1 cellular context compared by ENCODE assay signal in the genomic region with DNA sequence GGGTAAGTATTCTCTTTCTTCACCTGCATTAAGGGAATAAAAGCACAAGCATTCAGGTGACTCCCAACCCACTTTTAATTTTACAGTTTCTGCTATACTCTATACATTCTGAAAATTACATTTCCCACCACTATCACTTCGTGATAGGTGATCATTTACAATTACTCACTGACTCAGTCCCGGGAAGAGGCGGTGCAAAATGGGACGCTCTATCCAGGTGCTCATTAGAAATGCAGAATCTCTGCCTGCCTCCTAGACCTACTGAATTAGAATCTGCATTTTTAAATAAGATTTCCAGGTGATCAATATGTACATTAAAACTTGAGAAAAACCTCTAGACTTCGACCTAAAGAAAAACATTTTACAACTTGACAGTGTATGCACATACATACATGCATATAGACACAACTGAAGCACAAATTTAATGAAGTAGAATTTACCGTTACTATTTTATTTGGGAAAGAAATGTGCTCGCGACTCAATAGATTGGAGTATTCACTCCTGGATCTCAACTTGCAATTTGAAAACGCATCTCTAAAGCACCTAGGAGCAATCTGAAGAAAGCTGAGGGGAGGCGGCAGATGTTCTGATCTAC.
TF ChIP-seq lines count a peak whose summit lies in the region.

No MANE protein-coding gene starts in this region.

TF ChIP-seq in HepG2, 621 proteins besides CTCF, POLR2A, EP300 and RAD21 (continued from another document):
- no peak for TF ChIP-seq MLX (CRISPR knock-in tag; IDR thresholded peaks at IDR 0.05)
- TF ChIP-seq U2AF1 (optimal IDR thresholded peaks at IDR 0.05; ENCODE audit: low read depth, low read length), result no peak
- TF ChIP-seq MYPOP (CRISPR knock-in tag; IDR thresholded peaks at IDR 0.05), result peak; percentile 52; the same call in 1 of the 2 replicates
- no peak for TF ChIP-seq MAZ (IDR thresholded peaks at IDR 0.05; ENCODE audit: borderline replicate concordance, low read depth, low read length)
- TF ChIP-seq MAZ (CRISPR knock-in tag; IDR thresholded peaks at IDR 0.05; ENCODE audit: low read depth), result no peak
- TF ChIP-seq ZMAT5 (CRISPR knock-in tag; IDR thresholded peaks at IDR 0.05; ENCODE audit: borderline replicate concordance, low read depth), result no peak
- TF ChIP-seq DNMT3B (CRISPR knock-in tag; conservative IDR thresholded peaks at IDR 0.05), result 0 out of 2 replicates have a peak, but pooled peaks have one; percentile 78
- TF ChIP-seq UBTF (CRISPR knock-in tag; IDR thresholded peaks at IDR 0.05), result no peak
- TF ChIP-seq CREB1 (IDR thresholded peaks at IDR 0.05), result no peak
- peak; percentile 71; the same call in 1 of the 2 replicates for TF ChIP-seq CREB1 (CRISPR knock-in tag; IDR thresholded peaks at IDR 0.05)
- no peak for TF ChIP-seq NFE2L2 (IDR thresholded peaks at IDR 0.05; ENCODE audit: low read length)
- TF ChIP-seq, protein P1, sequence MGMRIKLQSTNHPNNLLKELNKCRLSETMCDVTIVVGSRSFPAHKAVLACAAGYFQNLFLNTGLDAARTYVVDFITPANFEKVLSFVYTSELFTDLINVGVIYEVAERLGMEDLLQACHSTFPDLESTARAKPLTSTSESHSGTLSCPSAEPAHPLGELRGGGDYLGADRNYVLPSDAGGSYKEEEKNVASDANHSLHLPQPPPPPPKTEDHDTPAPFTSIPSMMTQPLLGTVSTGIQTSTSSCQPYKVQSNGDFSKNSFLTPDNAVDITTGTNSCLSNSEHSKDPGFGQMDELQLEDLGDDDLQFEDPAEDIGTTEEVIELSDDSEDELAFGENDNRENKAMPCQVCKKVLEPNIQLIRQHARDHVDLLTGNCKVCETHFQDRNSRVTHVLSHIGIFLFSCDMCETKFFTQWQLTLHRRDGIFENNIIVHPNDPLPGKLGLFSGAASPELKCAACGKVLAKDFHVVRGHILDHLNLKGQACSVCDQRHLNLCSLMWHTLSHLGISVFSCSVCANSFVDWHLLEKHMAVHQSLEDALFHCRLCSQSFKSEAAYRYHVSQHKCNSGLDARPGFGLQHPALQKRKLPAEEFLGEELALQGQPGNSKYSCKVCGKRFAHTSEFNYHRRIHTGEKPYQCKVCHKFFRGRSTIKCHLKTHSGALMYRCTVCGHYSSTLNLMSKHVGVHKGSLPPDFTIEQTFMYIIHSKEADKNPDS (CRISPR knock-in tag; IDR thresholded peaks at IDR 0.05), result no peak
- TF ChIP-seq GTF3A (CRISPR knock-in tag; conservative IDR thresholded peaks at IDR 0.05), result no peak
- TF ChIP-seq ZNF564 (CRISPR knock-in tag; IDR thresholded peaks at IDR 0.05), result no peak
- TF ChIP-seq POLR2G (IDR thresholded peaks at IDR 0.05; ENCODE audit: low read depth, low read length), result peak; percentile 68
- TF ChIP-seq ZNF574 (CRISPR knock-in tag; IDR thresholded peaks at IDR 0.05), result 0 out of 2 replicates have a peak, but pooled peaks have one; percentile 29
- TF ChIP-seq HNRNPH1 (optimal IDR thresholded peaks at IDR 0.05; ENCODE audit: low read depth, low read length), result no peak
- TF ChIP-seq RELA (CRISPR knock-in tag; IDR thresholded peaks at IDR 0.05), result no peak
- no peak for TF ChIP-seq ZNF816 (CRISPR knock-in tag; IDR thresholded peaks at IDR 0.05; ENCODE audit: borderline replicate concordance)
- TF ChIP-seq BCL6 (CRISPR knock-in tag; IDR thresholded peaks at IDR 0.05), result no peak
- TF ChIP-seq BRD4 (CRISPR knock-in tag; IDR thresholded peaks at IDR 0.05), result no peak
- no peak for TF ChIP-seq SNAPC2 (CRISPR knock-in tag; IDR thresholded peaks at IDR 0.05)
